ENCODE assay signal across 19 cellular contexts in genomic region chr9:134566936-134567335, GRCh38.
DNase-seq lines count a peak whose midpoint lies in the region; ATAC-seq and TF ChIP-seq lines count a peak whose summit lies in the region.
"Had no signal": no experiment of that assay in that cellular context is flagged by ENCODE, and none has a peak within 500 bp of the region (broad histone marks: within the 10 kb centered on the region; RNA-seq: fewer than 3 reads in every experiment).

No MANE protein-coding gene starts in this region.

- no peaks in the 10 kb centered on the region for H3K27me3 Mint-ChIP-seq in natural killer cell (ENCODE audit: low read depth in 2 of 2)
- H3K27me3 Mint-ChIP-seq in natural killer cell treated with Interleukin-12 subunit alpha and Interleukin-12 subunit beta and Interleukin-15 and Interleukin-18, amount 100 ng/mL, for 72 hours = peaks cover 0 to 5% of the 10 kb centered on the region in 2 donors
- H3K27me3 Mint-ChIP-seq in progenitor cell of endocrine pancreas = peaks cover 4% of the 10 kb centered on the region
- H3K27me3 Mint-ChIP-seq: CD8-positive, alpha-beta memory T cell had no signal

- no peak overlapping the region for H3K4me3 ChIP-seq in hepatocyte
- H3K4me3 ChIP-seq: PC-9 had no signal

- H3K27ac ChIP-seq in hepatocyte = no peak overlapping the region
- H3K27ac ChIP-seq: HL-60, PC-9 had no signal

- no peaks in the 10 kb centered on the region for H3K36me3 ChIP-seq in hepatocyte (replicated peaks; ENCODE audit: insufficient read depth, low read depth)

- no peak overlapping the region for H3K4me3 Mint-ChIP-seq in natural killer cell
- no peak overlapping the region for H3K4me3 Mint-ChIP-seq in natural killer cell treated with Interleukin-12 subunit alpha and Interleukin-12 subunit beta and Interleukin-15 and Interleukin-18, amount 100 ng/mL, for 72 hours
- no peak overlapping the region for H3K4me3 Mint-ChIP-seq in progenitor cell of endocrine pancreas (ENCODE audit: low read depth)
- H3K4me3 Mint-ChIP-seq: CD8-positive, alpha-beta memory T cell; HFFc6 had no signal

- intact Hi-C loops in natural killer cell (cut with micrococcal nuclease) = no loop called here

- peaks cover 8% of the 10 kb centered on the region for H3K4me1 ChIP-seq in hepatocyte (ENCODE audit: insufficient read depth)

- DNase-seq in natural killer cell = peak; percentile 4
- DNase-seq in natural killer cell treated with Interleukin-12 subunit alpha and Interleukin-12 subunit beta and Interleukin-15 and Interleukin-18, amount 100 ng/mL, for 72 hours (ENCODE audit: low spot score) = no peak
- peak; percentile 1 for DNase-seq in hepatocyte (ENCODE audit: low spot score)
- peak; percentile 2 for DNase-seq in progenitor cell of endocrine pancreas (ENCODE audit: low spot score, unreplicated experiment)
- DNase-seq in stimulated activated naive CD8-positive, alpha-beta T cell treated with anti-CD3 and anti-CD28 coated beads, Interleukin-15, Interleukin-2, amounts not matched to agents 100 U/mL and 50 U/mL, for 24 hours = no peak
- DNase-seq: CD8-positive, alpha-beta memory T cell; GF-D8; GOT3; HFFc6; KG1; NCI-H1092 treated with DMSO at 0.1 percent for 48 hours; NCI-H1694; NCI-H2107; NCI-H345; NCI-H69; PC-9 had no signal

- no peak overlapping the region for H2AFZ ChIP-seq in hepatocyte
- H2AFZ ChIP-seq: PC-9 had no signal

- 98% methylated on average over 5 of the region's 5 CpGs for WGBS in hepatocyte (ENCODE audit: low lambda C conversion rate, missing lambda C conversion rate)

- H3K27me3 ChIP-seq in hepatocyte = no peaks in the 10 kb centered on the region

- no peak overlapping the region for H3K27ac Mint-ChIP-seq in natural killer cell
- H3K27ac Mint-ChIP-seq in natural killer cell treated with Interleukin-12 subunit alpha and Interleukin-12 subunit beta and Interleukin-15 and Interleukin-18, amount 100 ng/mL, for 72 hours = no peak overlapping the region
- no peak overlapping the region for H3K27ac Mint-ChIP-seq in progenitor cell of endocrine pancreas
- H3K27ac Mint-ChIP-seq: CD8-positive, alpha-beta memory T cell; HFFc6 had no signal

- H3K36me3 Mint-ChIP-seq in natural killer cell (no peaks in the 10 kb centered on the region), progenitor cell of endocrine pancreas (ENCODE audit: insufficient read depth) (no peaks in the 10 kb centered on the region)
- no peaks in the 10 kb centered on the region for H3K36me3 Mint-ChIP-seq in natural killer cell treated with Interleukin-12 subunit alpha and Interleukin-12 subunit beta and Interleukin-15 and Interleukin-18, amount 100 ng/mL, for 72 hours
- H3K36me3 Mint-ChIP-seq: CD8-positive, alpha-beta memory T cell had no signal

- H4K20me1 ChIP-seq in hepatocyte (ENCODE audit: insufficient read depth, poor library complexity, severe bottlenecking) = no peaks in the 10 kb centered on the region

- no peak for TF ChIP-seq CTCF in natural killer cell (IDR thresholded peaks at IDR 0.05)
- TF ChIP-seq CTCF in hepatocyte (IDR thresholded peaks at IDR 0.05; ENCODE audit: poor library complexity) = no peak
- TF ChIP-seq CTCF in progenitor cell of endocrine pancreas (IDR thresholded peaks at IDR 0.05; ENCODE audit: unreplicated experiment) = no peak

- ATAC-seq in natural killer cell (no peak), GM21515 (IDR thresholded peaks at IDR 0.05; ENCODE audit: unreplicated experiment) (no peak), HG02884 (IDR thresholded peaks at IDR 0.05; ENCODE audit: unreplicated experiment) (no peak)
- ATAC-seq in natural killer cell treated with Interleukin-12 subunit alpha and Interleukin-12 subunit beta and Interleukin-15 and Interleukin-18, amount 100 ng/mL, for 72 hours = no peak
- no peak for ATAC-seq in stimulated activated naive CD8-positive, alpha-beta T cell treated with anti-CD3 and anti-CD28 coated beads, Interleukin-15, Interleukin-2, amounts not matched to agents 100 U/mL and 50 U/mL, for 24 hours

- no peaks in the 10 kb centered on the region for H3K9me2 ChIP-seq in hepatocyte (replicated peaks; ENCODE audit: insufficient read depth)

- no peaks in the 10 kb centered on the region for H3K79me2 ChIP-seq in hepatocyte

- no peaks in the 10 kb centered on the region for H3K9me3 Mint-ChIP-seq in natural killer cell
- H3K9me3 Mint-ChIP-seq in natural killer cell treated with Interleukin-12 subunit alpha and Interleukin-12 subunit beta and Interleukin-15 and Interleukin-18, amount 100 ng/mL, for 72 hours = no peaks in the 10 kb centered on the region
- H3K9me3 Mint-ChIP-seq in progenitor cell of endocrine pancreas (ENCODE audit: low read depth) = no peaks in the 10 kb centered on the region

- H3K4me2 ChIP-seq in hepatocyte = no peak overlapping the region
- H3K4me2 ChIP-seq: PC-9 had no signal

- H3K4me1 Mint-ChIP-seq in natural killer cell = no peaks in the 10 kb centered on the region
- H3K4me1 Mint-ChIP-seq in natural killer cell treated with Interleukin-12 subunit alpha and Interleukin-12 subunit beta and Interleukin-15 and Interleukin-18, amount 100 ng/mL, for 72 hours (ENCODE audit: low read depth in 2 of 2) = no peaks in the 10 kb centered on the region
- H3K4me1 Mint-ChIP-seq in progenitor cell of endocrine pancreas (ENCODE audit: low read depth) = no peaks in the 10 kb centered on the region
- H3K4me1 Mint-ChIP-seq: CD8-positive, alpha-beta memory T cell had no signal

- H3K9me3 ChIP-seq in hepatocyte (ENCODE audit: low read depth) = no peaks in the 10 kb centered on the region

Comparison
In these comparisons a context has a peak if more than half of its experiments do, and no peak if none do; other contexts are left out.
1. DNase-seq: peak in natural killer cell (single experiment), hepatocyte (single experiment) and progenitor cell of endocrine pancreas (single experiment); none in natural killer cell treated with Interleukin-12 subunit alpha and Interleukin-12 subunit beta and Interleukin-15 and Interleukin-18, amount 100 ng/mL, for 72 hours (single experiment) and stimulated activated naive CD8-positive, alpha-beta T cell treated with anti-CD3 and anti-CD28 coated beads, Interleukin-15, Interleukin-2, amounts not matched to agents 100 U/mL and 50 U/mL, for 24 hours (single experiment).